ENCODE assay signal across 1 cellular context in genomic region chr13:28022848-28023518, GRCh38.
TF ChIP-seq lines count a peak whose summit lies in the region.

No MANE protein-coding gene starts in this region.

TF ChIP-seq in HepG2, 621 proteins besides CTCF, POLR2A, EP300 and RAD21 (continued from another document and continues in another):
- TF ChIP-seq TEF (CRISPR knock-in tag; IDR thresholded peaks at IDR 0.05) (no peak), ZXDC (CRISPR knock-in tag; IDR thresholded peaks at IDR 0.05) (no peak), JDP2 (CRISPR knock-in tag; IDR thresholded peaks at IDR 0.05; ENCODE audit: borderline replicate concordance) (no peak), ATF7 (IDR thresholded peaks at IDR 0.05) (no peak), ATF7 (CRISPR knock-in tag; IDR thresholded peaks at IDR 0.05) (no peak), ZKSCAN8 (CRISPR knock-in tag; IDR thresholded peaks at IDR 0.05; ENCODE audit: borderline replicate concordance) (no peak), ZNF256 (CRISPR knock-in tag; conservative IDR thresholded peaks at IDR 0.05) (no peak), ELF1 (CRISPR knock-in tag; IDR thresholded peaks at IDR 0.05) (0 out of 2 replicates have a peak, but pooled peaks have one; percentile 22), ARNT2 (CRISPR knock-in tag; IDR thresholded peaks at IDR 0.05; ENCODE audit: low read depth) (no peak), GTF3A (CRISPR knock-in tag; conservative IDR thresholded peaks at IDR 0.05) (no peak), ELF3 (CRISPR knock-in tag; IDR thresholded peaks at IDR 0.05) (no peak), ZNF318 (CRISPR knock-in tag; IDR thresholded peaks at IDR 0.05) (no peak), GTF2F1 (IDR thresholded peaks at IDR 0.05; ENCODE audit: low read length) (no peak), STAT6 (CRISPR knock-in tag; IDR thresholded peaks at IDR 0.05; ENCODE audit: borderline replicate concordance) (no peak), REL (CRISPR knock-in tag; conservative IDR thresholded peaks at IDR 0.05) (no peak), ZNF597 (CRISPR knock-in tag; IDR thresholded peaks at IDR 0.05) (no peak), THRA (CRISPR knock-in tag; IDR thresholded peaks at IDR 0.05; ENCODE audit: borderline replicate concordance) (peak; percentile 62; the same call in 1 of the 2 replicates), ZMAT3 (CRISPR knock-in tag; conservative IDR thresholded peaks at IDR 0.05) (no peak), ZNF18 (CRISPR knock-in tag; IDR thresholded peaks at IDR 0.05; ENCODE audit: insufficient replicate concordance) (no peak), KLF16 (CRISPR knock-in tag; IDR thresholded peaks at IDR 0.05) (no peak), ZNF207 (IDR thresholded peaks at IDR 0.05; ENCODE audit: borderline replicate concordance) (no peak), FOSL2 (CRISPR knock-in tag; IDR thresholded peaks at IDR 0.05) (no peak), HMGA1 (CRISPR knock-in tag; conservative IDR thresholded peaks at IDR 0.05) (no peak), IRX3 (CRISPR knock-in tag; IDR thresholded peaks at IDR 0.05; ENCODE audit: borderline replicate concordance, low read depth) (no peak), BCL6 (CRISPR knock-in tag; IDR thresholded peaks at IDR 0.05) (0 out of 2 replicates have a peak, but pooled peaks have one; percentile 31), NR2C2 (CRISPR knock-in tag; IDR thresholded peaks at IDR 0.05; ENCODE audit: borderline replicate concordance) (peak; percentile 36; the same call in 1 of the 2 replicates), ZNF619 (CRISPR knock-in tag; IDR thresholded peaks at IDR 0.05) (no peak), HIC2 (CRISPR knock-in tag; IDR thresholded peaks at IDR 0.05; ENCODE audit: low read depth) (peak; percentile 55; the same call in 1 of the 2 replicates), NFIB (CRISPR knock-in tag; IDR thresholded peaks at IDR 0.05; ENCODE audit: borderline replicate concordance) (no peak), ZBTB3 (CRISPR knock-in tag; IDR thresholded peaks at IDR 0.05; ENCODE audit: borderline replicate concordance, low read depth) (0 out of 2 replicates have a peak, but pooled peaks have one; percentile 24), SRSF9 (IDR thresholded peaks at IDR 0.05; ENCODE audit: borderline replicate concordance, insufficient read depth, low read depth, low read length, poor library complexity, severe bottlenecking) (no peak), ESRRA (CRISPR knock-in tag; IDR thresholded peaks at IDR 0.05; ENCODE audit: low read depth) (no peak), TCF7 (IDR thresholded peaks at IDR 0.05; ENCODE audit: low read depth) (no peak), NFKBIZ (CRISPR knock-in tag; IDR thresholded peaks at IDR 0.05) (no peak), RNF219 (CRISPR knock-in tag; IDR thresholded peaks at IDR 0.05) (no peak), SOX13 (IDR thresholded peaks at IDR 0.05) (no peak), SOX13 (CRISPR knock-in tag; conservative IDR thresholded peaks at IDR 0.05 in 1 of 2, IDR thresholded peaks at IDR 0.05 in 1 of 2) (peak in 1 of 2 experiments; percentile 65; a peak in 1 of 4 replicates)
